ENCODE assay signal across 10 cellular contexts in genomic region chr22:36453855-36454378, GRCh38. TPM values are rescaled to one million over a fixed set of nuclear protein-coding genes. Genes with fewer than 3 reads are reported as not detected.
DNase-seq lines count a peak whose midpoint lies in the region; ATAC-seq and TF ChIP-seq lines count a peak whose summit lies in the region.
"Had no signal": no experiment of that assay in that cellular context is flagged by ENCODE, and none has a peak within 500 bp of the region (broad histone marks: within the 10 kb centered on the region; RNA-seq: fewer than 3 reads in every experiment).

No MANE protein-coding gene starts in this region.

- peak overlapping the region; percentile 85 to 98 (median 94) for H3K27ac Mint-ChIP-seq in naive thymus-derived CD8-positive, alpha-beta T cell

- DNase-seq in heart left ventricle (no peak), left cardiac atrium (no peak), ascending aorta (ENCODE audit: low spot score in 2 of 2) (no peak), brain microvascular endothelial cell (no peak), GM19240 (ENCODE audit: insufficient read length, low spot score) (no peak), iPS-NIHi7 (ENCODE audit: extremely low spot score) (no peak)
- DNase-seq in naive thymus-derived CD8-positive, alpha-beta T cell, result peak in 1 of 10 donors; percentile 19
- DNase-seq: NCI-H446 treated with DMSO at 0.1 percent for 48 hours; stimulated activated CD4-positive, alpha-beta T cell treated with anti-CD3 and anti-CD28 coated beads, Interleukin-2, amount 100 ng/mL, for 24 hours had no signal

- TF ChIP-seq CTCF in heart left ventricle (IDR thresholded peaks at IDR 0.05) (no peak), ascending aorta (IDR thresholded peaks at IDR 0.05) (no peak), brain microvascular endothelial cell (IDR thresholded peaks at IDR 0.05; ENCODE audit: low read depth, low read length, missing control alignments) (no peak)

- no peak for TF ChIP-seq POLR2A in heart left ventricle (IDR thresholded peaks at IDR 0.05)

- POLR2A ChIA-PET in naive thymus-derived CD8-positive, alpha-beta T cell (lab: Charles Lee), result interaction anchor here (0.7 to 5.3 kb wide), 14 partner anchors 11 to 788 kb away, joined by 3 to 41 read pairs (median 8); partner anchors contain the start of genes MYH9 and TXN2

- 92 to 97% (median 96%) methylated on average over 12 to 16 of the region's 16 CpGs for WGBS in heart left ventricle, 4 donors
- 96% methylated on average over 16 of the region's 16 CpGs for WGBS in urinary bladder

- peak overlapping the region; percentile 72 to 87 (median 79) for H3K4me3 Mint-ChIP-seq in naive thymus-derived CD8-positive, alpha-beta T cell

- peak overlapping the region in 1 of 12 donors; percentile 67 for H3K4me3 ChIP-seq in heart left ventricle
- peak overlapping the region in 1 of 2 donors; percentile 80 for H3K4me3 ChIP-seq in ascending aorta
- H3K4me3 ChIP-seq in urinary bladder (ENCODE audit: low read depth, low read length), result no peak overlapping the region
- H3K4me3 ChIP-seq in brain microvascular endothelial cell (ENCODE audit: low read depth, low read length), result no peak overlapping the region

- H3K36me3 ChIP-seq in heart left ventricle (no peaks in the 10 kb centered on the region), ascending aorta (no peaks in the 10 kb centered on the region), urinary bladder (ENCODE audit: insufficient read depth) (no peaks in the 10 kb centered on the region), brain microvascular endothelial cell (replicated peaks) (no peaks in the 10 kb centered on the region)

- H3K36me3 Mint-ChIP-seq in naive thymus-derived CD8-positive, alpha-beta T cell, result no peaks in the 10 kb centered on the region

- peaks cover 15 to 61% (median 53%) of the 10 kb centered on the region in 4 donors for H3K4me1 Mint-ChIP-seq in naive thymus-derived CD8-positive, alpha-beta T cell

- no peak for ATAC-seq in heart left ventricle
- ATAC-seq in left cardiac atrium, result no peak
- ATAC-seq in naive thymus-derived CD8-positive, alpha-beta T cell, result no peak

- in situ Hi-C loops in brain microvascular endothelial cell (cut with HindIII; ENCODE audit: low pct_ligation_motif_present, low sequenced_read_pairs), result loop anchor here (25.0 kb wide), 1 partner anchor 117 kb away; no protein-coding TSS in a partner anchor

- H3K27ac ChIP-seq in heart left ventricle (peak overlapping the region; percentile 20 to 99 (median 93)), ascending aorta (peak overlapping the region; percentile 94 to 98), urinary bladder (ENCODE audit: low read depth) (peak overlapping the region; percentile 14), brain microvascular endothelial cell (no peak overlapping the region)

- peaks cover 15 to 87% (median 60%) of the 10 kb centered on the region in 12 donors for H3K4me1 ChIP-seq in heart left ventricle
- H3K4me1 ChIP-seq in ascending aorta, result peaks cover 30 to 42% of the 10 kb centered on the region in 2 donors
- no peaks in the 10 kb centered on the region for H3K4me1 ChIP-seq in urinary bladder (ENCODE audit: insufficient read depth)

- intact Hi-C loops in heart left ventricle (cut with DNase I), result loop anchor here in 7 of 10 donors (2.0 to 10.0 kb wide), 5 partner anchors 37 to 125 kb away; partner anchors contain the start of gene MYH9 (in 6 of the 7)
- intact Hi-C loops in left cardiac atrium (cut with DNase I), result loop anchor here (5.0 kb wide), 2 partner anchors 37 to 67 kb away; partner anchors contain the start of gene MYH9 (in 1 of the 2)
- intact Hi-C loops in ascending aorta (cut with DNase I), result no loop called here

- no peaks in the 10 kb centered on the region for H3K27me3 Mint-ChIP-seq in naive thymus-derived CD8-positive, alpha-beta T cell

- no peaks in the 10 kb centered on the region for H3K9me3 ChIP-seq in heart left ventricle
- H3K9me3 ChIP-seq in ascending aorta, result no peaks in the 10 kb centered on the region

- H3K9me3 Mint-ChIP-seq in naive thymus-derived CD8-positive, alpha-beta T cell, result no peaks in the 10 kb centered on the region

- H3K27me3 ChIP-seq in heart left ventricle, result no peaks in the 10 kb centered on the region
- no peaks in the 10 kb centered on the region for H3K27me3 ChIP-seq in ascending aorta
- no peaks in the 10 kb centered on the region for H3K27me3 ChIP-seq in brain microvascular endothelial cell (replicated peaks)

RNA-seq across cellular contexts. Expression of gene TXN2, which starts 27.5 kb away (rescaled TPM):
- 100 to 1,000 TPM in 6 of 9 donors, 10 to 100 TPM in 3; 87.9 to 128 (median 113) TPM for total RNA-seq in heart left ventricle
- polyA plus RNA-seq in heart left ventricle, result 100 to 1,000 TPM in 1 of 2 donors, 10 to 100 TPM in 1; 99.9 to 160 TPM
- 10 to 100 TPM; 91.5 to 96.8 TPM for total RNA-seq in left cardiac atrium
- total RNA-seq in ascending aorta, result 16.2 TPM
- total RNA-seq in naive thymus-derived CD8-positive, alpha-beta T cell, result 10 to 100 TPM; 40.8 to 43.4 TPM
- 100 to 1,000 TPM; 145 to 158 (median 157) TPM for polyA plus RNA-seq in naive thymus-derived CD8-positive, alpha-beta T cell
- 10.9 TPM for total RNA-seq in urinary bladder
- polyA plus RNA-seq in urinary bladder, result 98.5 TPM

RNA-seq across cellular contexts. Expression of gene FOXRED2, which starts 52.9 kb away (rescaled TPM):
- 10 to 100 TPM in 3 of 9 donors, 1 to 10 TPM in 6; 5.6 to 12.1 (median 8.3) TPM for total RNA-seq in heart left ventricle
- 1 to 10 TPM; 3.5 to 4.7 TPM for polyA plus RNA-seq in heart left ventricle
- total RNA-seq in left cardiac atrium, result 1 to 10 TPM; 5.1 to 8.5 TPM
- 25.9 TPM for total RNA-seq in ascending aorta
- 1 to 10 TPM; 6.7 to 6.8 TPM for total RNA-seq in naive thymus-derived CD8-positive, alpha-beta T cell
- polyA plus RNA-seq in naive thymus-derived CD8-positive, alpha-beta T cell, result 1 to 10 TPM; 1.8 to 6.8 (median 3.9) TPM
- total RNA-seq in urinary bladder, result 9.9 TPM
- 10.9 TPM for polyA plus RNA-seq in urinary bladder
